Comparison of ENCODE assay signal across 1 cellular context in genomic region chrX:37350034-37350365, GRCh38.
TF ChIP-seq lines count a peak whose summit lies in the region.

No MANE protein-coding gene starts in this region.

TF ChIP-seq in GM23338, 12 proteins besides CTCF, POLR2A, EP300 and RAD21 (continued from another document):
- TF ChIP-seq REST (IDR thresholded peaks at IDR 0.05; ENCODE audit: unreplicated experiment) (no peak), POLR2AphosphoS5 (IDR thresholded peaks at IDR 0.05; ENCODE audit: low read depth) (no peak), ZNF114 (CRISPR knock-in tag; IDR thresholded peaks at IDR 0.05) (no peak), EZH2phosphoT487 (IDR thresholded peaks at IDR 0.05; ENCODE audit: unreplicated experiment) (no peak), JUNB (IDR thresholded peaks at IDR 0.05; ENCODE audit: unreplicated experiment) (no peak)
